In genomic region chr2:36486546-36487044, GRCh38 we compare ENCODE assay signal across 1 cellular context.
TF ChIP-seq lines count a peak whose summit lies in the region.

No MANE protein-coding gene starts in this region.

TF ChIP-seq in SK-N-SH, 30 proteins besides CTCF, POLR2A, EP300 and RAD21 (continued from another document):
- TF ChIP-seq MAX (IDR thresholded peaks at IDR 0.05; ENCODE audit: low read depth) (peak; percentile 28; the same call in 1 of the 2 replicates), USF2 (IDR thresholded peaks at IDR 0.05; ENCODE audit: borderline replicate concordance, low read depth, low read length) (no peak), IRF3 (IDR thresholded peaks at IDR 0.05; ENCODE audit: low read depth, low read length) (no peak), TAF1 (IDR thresholded peaks at IDR 0.05; ENCODE audit: borderline replicate concordance, low read depth, low read length) (0 out of 2 replicates have a peak, but pooled peaks have one; percentile 17), MXI1 (IDR thresholded peaks at IDR 0.05; ENCODE audit: low read depth, low read length) (no peak), FOXM1 (IDR thresholded peaks at IDR 0.05; ENCODE audit: low read depth) (peak; percentile 57; the same call in 1 of the 2 replicates), REST (IDR thresholded peaks at IDR 0.05; ENCODE audit: low read depth, low read length) (no peak), EZH2phosphoT487 (IDR thresholded peaks at IDR 0.05; ENCODE audit: borderline replicate concordance, low read depth) (no peak)
